In the genomic region with DNA sequence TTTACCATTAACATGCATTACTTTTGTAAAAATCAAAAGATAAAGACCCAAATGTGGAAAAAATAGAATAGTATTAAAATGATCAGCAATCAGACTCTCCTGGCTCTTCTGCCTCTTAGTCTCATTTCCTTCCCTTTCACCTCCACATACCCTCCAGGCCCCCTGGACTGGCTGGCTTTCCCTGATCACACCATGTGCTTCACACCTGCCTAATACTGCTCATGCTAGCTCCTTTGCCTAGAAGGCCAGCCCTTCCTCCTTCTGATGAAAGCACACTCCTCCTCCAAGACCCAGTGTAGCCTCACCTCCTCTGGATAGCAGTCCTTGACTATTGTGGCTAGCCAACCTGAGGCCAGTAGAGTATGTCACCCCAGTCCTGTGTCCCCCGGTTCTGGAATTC, we compare ENCODE assay signal across 25 cellular contexts.
DNase-seq lines count a peak whose midpoint lies in the region; ATAC-seq, FAIRE-seq and TF ChIP-seq lines count a peak whose summit lies in the region.
"Had no signal": no experiment of that assay in that cellular context is flagged by ENCODE, and none has a peak within 500 bp of the region (broad histone marks: within the 10 kb centered on the region; RNA-seq: fewer than 3 reads in every experiment).

No MANE protein-coding gene starts in this region.

- no peak overlapping the region for H3K27ac ChIP-seq in HEK293 (ENCODE audit: extremely low read depth, low read depth, low read length)
- no peak overlapping the region for H3K27ac ChIP-seq in H1 (ENCODE audit: low read depth, low read length)
- no peak overlapping the region for H3K27ac ChIP-seq in SJCRH30
- no peak overlapping the region for H3K27ac ChIP-seq in tibial artery
- H3K27ac ChIP-seq: BLaER1 had no signal

- no peak overlapping the region for H4K91ac ChIP-seq in H1 (replicated peaks; ENCODE audit: insufficient read length, low read length)

- H2BK5ac ChIP-seq in H1 (ENCODE audit: low read depth, low read length) = no peak overlapping the region

- no peak overlapping the region for H2AK5ac ChIP-seq in H1 (ENCODE audit: low read depth, low read length)

- H3K56ac ChIP-seq in H1 (replicated peaks; ENCODE audit: insufficient read length, low read depth, low read length) = no peak overlapping the region

- H2BK15ac ChIP-seq in H1 (ENCODE audit: low read length) = no peak overlapping the region

- no peak for FAIRE-seq in H1 (lab: Jason Lieb, UNC)
- FAIRE-seq: A204.1, GM12878, GM12892, GM18507 had no signal

- intact Hi-C loops in tibial artery (cut with DNase I; ENCODE audit: low total_unique reads) = no loop called here

- no peaks in the 10 kb centered on the region for H4K20me1 ChIP-seq in H1 (replicated peaks in 1 of 2; ENCODE audit: control insufficient read depth in 1 of 2, insufficient read depth in 2 of 2, low read length in 2 of 2)
- H4K20me1 ChIP-seq: BLaER1 had no signal

- H3K18ac ChIP-seq in H1 (ENCODE audit: extremely low read depth, low read length) = no peak overlapping the region

- CTCF ChIA-PET in HEK293 (lab: Yijun Ruan, JAX) = no interaction called here
- CTCF ChIA-PET in H1 (lab: Charles Lee; ENCODE audit: partially characterized antibody) = interaction anchor here (0.6 kb wide), 1 partner anchor 53 kb away, joined by 3 read pairs; no protein-coding TSS in a partner anchor

- no peaks in the 10 kb centered on the region for H3K23me2 ChIP-seq in H1 (ENCODE audit: low read depth, low read length)

- no peak overlapping the region for H3K4me2 ChIP-seq in H1 (ENCODE audit: insufficient read depth in 1 of 2, low read depth in 2 of 2, low read length in 2 of 2)
- H3K4me2 ChIP-seq: BLaER1 had no signal

- H3K4me1 ChIP-seq in HEK293 (ENCODE audit: control insufficient read depth, insufficient read depth, low read length) = no peaks in the 10 kb centered on the region
- no peaks in the 10 kb centered on the region for H3K4me1 ChIP-seq in H1 (replicated peaks in 1 of 4; ENCODE audit: control insufficient read depth in 3 of 4, insufficient read depth in 4 of 4, low read length in 3 of 4)
- no peaks in the 10 kb centered on the region for H3K4me1 ChIP-seq in SJCRH30
- peaks cover 0 to 23% (median 5%) of the 10 kb centered on the region in 4 donors for H3K4me1 ChIP-seq in tibial artery
- H3K4me1 ChIP-seq: BE2C, BLaER1 had no signal

- H3K4me3 ChIP-seq in HEK293 (ENCODE audit: low read depth, low read length) (no peak overlapping the region), H1 (ENCODE audit: extremely low read depth in 1 of 4, insufficient read depth in 2 of 4, low read depth in 3 of 4, low read length in 4 of 4) (no peak overlapping the region), SJCRH30 (no peak overlapping the region), tibial artery (no peak overlapping the region)
- H3K4me3 ChIP-seq: BLaER1, GM12878 had no signal

- no peak overlapping the region for H4K5ac ChIP-seq in H1 (ENCODE audit: insufficient read length, low read depth, low read length)

- no peak overlapping the region for H2BK12ac ChIP-seq in H1 (ENCODE audit: low read depth, low read length)

- no peak overlapping the region for H2BK120ac ChIP-seq in H1 (replicated peaks; ENCODE audit: low read depth, low read length)

- H3K23ac ChIP-seq in H1 (ENCODE audit: insufficient read length) = no peak overlapping the region

- WGBS in H1 (ENCODE audit: extremely low coverage in 1 of 2, insufficient coverage in 1 of 2, insufficient read length in 1 of 2, insufficient replicate concordance in 2 of 2, low coverage in 1 of 2, low lambda C conversion rate in 2 of 2, missing lambda C conversion rate in 1 of 2), 2 experiments = 93% methylated on average over 1 of the region's 1 CpG; no CpG with 5 or more reads in 1 of the 2 experiments

- TF ChIP-seq EP300 in H1 (IDR thresholded peaks at IDR 0.05; ENCODE audit: borderline replicate concordance in 1 of 2, low read depth in 2 of 2, low read length in 2 of 2) = no peak

- TF ChIP-seq RAD21 in H1 (IDR thresholded peaks at IDR 0.05 in 1 of 2, conservative IDR thresholded peaks at IDR 0.05 in 1 of 2; ENCODE audit: low read depth in 2 of 2, low read length in 2 of 2) = no peak

- no peak overlapping the region for H3K14ac ChIP-seq in H1 (ENCODE audit: insufficient read length)

- no peak for DNase-seq in H1 (ENCODE audit: low read depth in 1 of 2, low spot score in 2 of 2)
- DNase-seq in omental fat pad (ENCODE audit: low spot score) = no peak
- no peak for DNase-seq in SJCRH30
- DNase-seq in tibial artery = no peak
- DNase-seq: 8988T; ACHN; BE2C; C1 segment of cervical spinal cord; CD4-positive, alpha-beta memory T cell; CD4-positive, CD25-positive, alpha-beta regulatory T cell; CD8-positive, alpha-beta memory T cell; COR-L47; DMS 273 treated with DMSO at 0.1 percent for 48 hours; DMS153; DMS53; DMS79; DND-41; EL; GDM1 had no signal

- no peak for TF ChIP-seq POLR2A in H1 (IDR thresholded peaks at IDR 0.05; ENCODE audit: control extremely low read depth in 1 of 2, low read depth in 2 of 2, low read length in 2 of 2)

- peaks cover 0 to 2% (median 1%) of the 10 kb centered on the region in 4 experiments; a peak in 1 of 7 replicates for H3K27me3 ChIP-seq in H1 (replicated peaks in 1 of 4; ENCODE audit: control insufficient read depth in 3 of 4, extremely low read depth in 1 of 4, insufficient read depth in 3 of 4, low read length in 3 of 4)
- H3K27me3 ChIP-seq in SJCRH30 = no peaks in the 10 kb centered on the region
- H3K27me3 ChIP-seq in tibial artery = no peaks in the 10 kb centered on the region
- H3K27me3 ChIP-seq: BE2C, BLaER1 had no signal

- POLR2A ChIA-PET in HEK293 (lab: Yijun Ruan, JAX) (no interaction called here), H1 (lab: Charles Lee; ENCODE audit: partially characterized antibody) (no interaction called here)

- no peak for TF ChIP-seq CTCF in HEK293 (tag by site-specific recombination; IDR thresholded peaks at IDR 0.05)
- no peak for TF ChIP-seq CTCF in H1 (IDR thresholded peaks at IDR 0.05; ENCODE audit: control extremely low read depth in 1 of 3, insufficient read depth in 1 of 3, low read depth in 1 of 3, low read length in 3 of 3)
- TF ChIP-seq CTCF in omental fat pad (IDR thresholded peaks at IDR 0.05) = no peak
- no peak for TF ChIP-seq CTCF in tibial artery (IDR thresholded peaks at IDR 0.05)

- no peaks in the 10 kb centered on the region for H3K36me3 ChIP-seq in HEK293 (ENCODE audit: control insufficient read depth in 2 of 2, insufficient read depth in 1 of 2, low read length in 2 of 2)
- no peaks in the 10 kb centered on the region for H3K36me3 ChIP-seq in H1 (ENCODE audit: control insufficient read depth in 2 of 4, insufficient read depth in 4 of 4, low read length in 3 of 4)
- no peaks in the 10 kb centered on the region for H3K36me3 ChIP-seq in SJCRH30
- no peaks in the 10 kb centered on the region for H3K36me3 ChIP-seq in tibial artery
- H3K36me3 ChIP-seq: BE2C, BLaER1 had no signal

- no peak overlapping the region for H3K4ac ChIP-seq in H1 (replicated peaks; ENCODE audit: insufficient read length, low read depth, low read length)

- no peak overlapping the region for H2AFZ ChIP-seq in H1 (ENCODE audit: low read length)

- H3K9ac ChIP-seq in H1 (replicated peaks in 1 of 4; ENCODE audit: extremely low read depth in 1 of 4, low read depth in 3 of 4, low read length in 3 of 4) = no peak overlapping the region
- H3K9ac ChIP-seq: BLaER1 had no signal

- ATAC-seq in omental fat pad (ENCODE audit: low FRiP score) = no peak
- ATAC-seq: GM12878 had no signal

- no peak overlapping the region for H2BK20ac ChIP-seq in H1 (ENCODE audit: low read length)

- H3K79me2 ChIP-seq in H1 (ENCODE audit: control insufficient read depth in 1 of 2, insufficient read depth in 2 of 2, low read length in 2 of 2) = no peaks in the 10 kb centered on the region

- H3K9me3 ChIP-seq in HEK293 (ENCODE audit: control insufficient read depth, insufficient read depth, low read depth, low read length) = no peaks in the 10 kb centered on the region
- no peaks in the 10 kb centered on the region for H3K9me3 ChIP-seq in H1 (ENCODE audit: insufficient read depth in 2 of 2, low read depth in 1 of 2, low read length in 1 of 2)
- H3K9me3 ChIP-seq in SJCRH30 (replicated peaks) = no peaks in the 10 kb centered on the region
- no peaks in the 10 kb centered on the region for H3K9me3 ChIP-seq in tibial artery
- H3K9me3 ChIP-seq: BE2C, BLaER1 had no signal

- H3K79me1 ChIP-seq in H1 (ENCODE audit: low read depth, low read length) = no peaks in the 10 kb centered on the region

- H4K8ac ChIP-seq in H1 (ENCODE audit: extremely low read depth, insufficient read depth, low read length) = no peak overlapping the region

TF ChIP-seq in HEK293, 187 proteins besides CTCF, POLR2A, EP300 and RAD21:
- TF ChIP-seq, protein P1, sequence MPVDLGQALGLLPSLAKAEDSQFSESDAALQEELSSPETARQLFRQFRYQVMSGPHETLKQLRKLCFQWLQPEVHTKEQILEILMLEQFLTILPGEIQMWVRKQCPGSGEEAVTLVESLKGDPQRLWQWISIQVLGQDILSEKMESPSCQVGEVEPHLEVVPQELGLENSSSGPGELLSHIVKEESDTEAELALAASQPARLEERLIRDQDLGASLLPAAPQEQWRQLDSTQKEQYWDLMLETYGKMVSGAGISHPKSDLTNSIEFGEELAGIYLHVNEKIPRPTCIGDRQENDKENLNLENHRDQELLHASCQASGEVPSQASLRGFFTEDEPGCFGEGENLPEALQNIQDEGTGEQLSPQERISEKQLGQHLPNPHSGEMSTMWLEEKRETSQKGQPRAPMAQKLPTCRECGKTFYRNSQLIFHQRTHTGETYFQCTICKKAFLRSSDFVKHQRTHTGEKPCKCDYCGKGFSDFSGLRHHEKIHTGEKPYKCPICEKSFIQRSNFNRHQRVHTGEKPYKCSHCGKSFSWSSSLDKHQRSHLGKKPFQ (tag by site-specific recombination; IDR thresholded peaks at IDR 0.05) = peak; percentile 74
- TF ChIP-seq ZNF48 (tag by site-specific recombination; IDR thresholded peaks at IDR 0.05) = no peak

TF ChIP-seq in H1, 55 proteins besides CTCF, POLR2A, EP300 and RAD21:
- TF ChIP-seq, protein P2, sequence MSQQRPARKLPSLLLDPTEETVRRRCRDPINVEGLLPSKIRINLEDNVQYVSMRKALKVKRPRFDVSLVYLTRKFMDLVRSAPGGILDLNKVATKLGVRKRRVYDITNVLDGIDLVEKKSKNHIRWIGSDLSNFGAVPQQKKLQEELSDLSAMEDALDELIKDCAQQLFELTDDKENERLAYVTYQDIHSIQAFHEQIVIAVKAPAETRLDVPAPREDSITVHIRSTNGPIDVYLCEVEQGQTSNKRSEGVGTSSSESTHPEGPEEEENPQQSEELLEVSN (IDR thresholded peaks at IDR 0.05) = peak; percentile 30; the same call in 1 of the 2 replicates
- no peak for TF ChIP-seq HDAC6 (IDR thresholded peaks at IDR 0.05; ENCODE audit: low read depth, low read length)
- TF ChIP-seq, protein P3, sequence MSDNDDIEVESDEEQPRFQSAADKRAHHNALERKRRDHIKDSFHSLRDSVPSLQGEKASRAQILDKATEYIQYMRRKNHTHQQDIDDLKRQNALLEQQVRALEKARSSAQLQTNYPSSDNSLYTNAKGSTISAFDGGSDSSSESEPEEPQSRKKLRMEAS (IDR thresholded peaks at IDR 0.05) = peak; percentile 74
